Comparison of ENCODE assay signal across 19 cellular contexts in the genomic region with DNA sequence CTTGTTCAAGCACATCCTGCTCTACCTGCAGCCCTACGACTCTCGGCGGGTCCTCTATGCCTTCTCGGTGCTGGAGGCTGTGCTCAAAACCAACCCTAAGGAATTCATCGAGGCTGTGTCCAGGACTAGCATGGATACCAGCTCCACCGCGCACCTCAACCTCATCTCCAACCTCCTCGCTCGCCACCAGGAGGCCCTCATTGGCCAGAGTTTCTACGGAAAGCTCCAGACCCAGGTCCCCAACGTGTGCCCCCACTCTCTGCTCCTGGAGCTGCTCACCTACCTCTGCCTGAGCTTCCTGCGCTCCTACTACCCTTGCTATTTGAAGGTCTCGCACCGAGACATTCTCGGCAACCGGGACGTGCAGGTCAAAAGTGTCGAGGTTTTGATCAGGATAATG.
"Had no signal": no experiment of that assay in that cellular context is flagged by ENCODE, and none has a peak within 500 bp of the region (broad histone marks: within the 10 kb centered on the region; RNA-seq: fewer than 3 reads in every experiment).

No MANE protein-coding gene starts in this region.

- H3K27ac Mint-ChIP-seq: activated CD4-positive, alpha-beta memory T cell treated with anti-CD3 and anti-CD28 coated beads for 36 hours; activated CD4-positive, alpha-beta T cell treated with anti-CD3 and anti-CD28 coated beads for 36 hours; activated naive CD4-positive, alpha-beta T cell treated with anti-CD3 and anti-CD28 coated beads, Interleukin-2, amount 50 U/mL, for 24 hours; memory B cell; naive thymus-derived CD8-positive, alpha-beta T cell had no signal

- H3K9me3 Mint-ChIP-seq: activated CD4-positive, alpha-beta memory T cell treated with anti-CD3 and anti-CD28 coated beads for 36 hours; activated naive CD4-positive, alpha-beta T cell treated with anti-CD3 and anti-CD28 coated beads, Interleukin-2, amount 50 U/mL, for 24 hours; activated T-cell treated with anti-CD3 and anti-CD28 coated beads, Interleukin-2, amount 50 U/mL, for 4 hours; memory B cell; naive thymus-derived CD8-positive, alpha-beta T cell; stimulated activated naive B cell treated with anti-CD40 and anti-IgM and Interleukin-4, amounts not matched to agents 10 μg/mL and 1 μg/mL and 100 μg/mL, for 72 hours had no signal

- H3K27me3 Mint-ChIP-seq: activated CD4-positive, alpha-beta memory T cell treated with anti-CD3 and anti-CD28 coated beads for 36 hours; activated CD4-positive, alpha-beta T cell treated with anti-CD3 and anti-CD28 coated beads for 36 hours; activated naive CD4-positive, alpha-beta T cell treated with anti-CD3 and anti-CD28 coated beads, Interleukin-2, amount 50 U/mL, for 24 hours; memory B cell; naive thymus-derived CD8-positive, alpha-beta T cell; progenitor cell of endocrine pancreas; stimulated activated naive B cell treated with anti-CD40 and anti-IgM and Interleukin-4, amounts not matched to agents 10 μg/mL and 1 μg/mL and 100 μg/mL, for 72 hours had no signal

- DNase-seq: activated CD4-positive, alpha-beta memory T cell treated with anti-CD3 and anti-CD28 coated beads for 36 hours; activated CD4-positive, alpha-beta T cell treated with anti-CD3 and anti-CD28 coated beads for 36 hours; activated effector memory CD4-positive, alpha-beta T cell treated with anti-CD3 and anti-CD28 coated beads, Interleukin-2, amount 50 U/mL, for 16 hours; activated T-cell treated with anti-CD3 and anti-CD28 coated beads, Interleukin-2, amount 50 U/mL, for 4 hours; dorsolateral prefrontal cortex; hippocampal formation; left ventricle myocardium superior; naive thymus-derived CD8-positive, alpha-beta T cell; nucleus accumbens; stimulated activated CD4-positive, alpha-beta T cell treated with anti-CD3 and anti-CD28 coated beads, Interleukin-15, amount 100 ng/mL, for 24 hours; stimulated activated CD4-positive, alpha-beta T cell treated with anti-CD3 and anti-CD28 coated beads, Interleukin-4, amount 100 ng/mL, for 1 hour; stimulated activated naive B cell treated with anti-CD40 and anti-IgM and Interleukin-4, amounts not matched to agents 10 μg/mL and 1 μg/mL and 100 μg/mL, for 72 hours; T1000 had no signal

- H3K27ac ChIP-seq: dorsolateral prefrontal cortex, esophagus muscularis mucosa, right atrium auricular region had no signal

- H3K4me3 ChIP-seq: dorsolateral prefrontal cortex, esophagus muscularis mucosa, right atrium auricular region, transverse colon had no signal

- ATAC-seq: activated CD4-positive, alpha-beta T cell treated with anti-CD3 and anti-CD28 coated beads for 36 hours; activated T-cell treated with anti-CD3 and anti-CD28 coated beads, Interleukin-2, amount 50 U/mL, for 4 hours; left ventricle myocardium superior; naive thymus-derived CD8-positive, alpha-beta T cell; stimulated activated naive B cell treated with anti-CD40 and anti-IgM and Interleukin-4, amounts not matched to agents 10 μg/mL and 1 μg/mL and 100 μg/mL, for 72 hours had no signal

- H3K27me3 ChIP-seq: dorsolateral prefrontal cortex, esophagus muscularis mucosa, right atrium auricular region, transverse colon had no signal

- H3K4me1 ChIP-seq: esophagus muscularis mucosa, right atrium auricular region had no signal

- H3K9me3 ChIP-seq: esophagus muscularis mucosa, right atrium auricular region, transverse colon had no signal

- H3K4me3 Mint-ChIP-seq: activated CD4-positive, alpha-beta memory T cell treated with anti-CD3 and anti-CD28 coated beads for 36 hours; activated CD4-positive, alpha-beta T cell treated with anti-CD3 and anti-CD28 coated beads for 36 hours; activated naive CD4-positive, alpha-beta T cell treated with anti-CD3 and anti-CD28 coated beads, Interleukin-2, amount 50 U/mL, for 24 hours; activated T-cell treated with anti-CD3 and anti-CD28 coated beads, Interleukin-2, amount 50 U/mL, for 4 hours; memory B cell; naive thymus-derived CD8-positive, alpha-beta T cell; stimulated activated naive B cell treated with anti-CD40 and anti-IgM and Interleukin-4, amounts not matched to agents 10 μg/mL and 1 μg/mL and 100 μg/mL, for 72 hours had no signal
